In the genomic region with DNA sequence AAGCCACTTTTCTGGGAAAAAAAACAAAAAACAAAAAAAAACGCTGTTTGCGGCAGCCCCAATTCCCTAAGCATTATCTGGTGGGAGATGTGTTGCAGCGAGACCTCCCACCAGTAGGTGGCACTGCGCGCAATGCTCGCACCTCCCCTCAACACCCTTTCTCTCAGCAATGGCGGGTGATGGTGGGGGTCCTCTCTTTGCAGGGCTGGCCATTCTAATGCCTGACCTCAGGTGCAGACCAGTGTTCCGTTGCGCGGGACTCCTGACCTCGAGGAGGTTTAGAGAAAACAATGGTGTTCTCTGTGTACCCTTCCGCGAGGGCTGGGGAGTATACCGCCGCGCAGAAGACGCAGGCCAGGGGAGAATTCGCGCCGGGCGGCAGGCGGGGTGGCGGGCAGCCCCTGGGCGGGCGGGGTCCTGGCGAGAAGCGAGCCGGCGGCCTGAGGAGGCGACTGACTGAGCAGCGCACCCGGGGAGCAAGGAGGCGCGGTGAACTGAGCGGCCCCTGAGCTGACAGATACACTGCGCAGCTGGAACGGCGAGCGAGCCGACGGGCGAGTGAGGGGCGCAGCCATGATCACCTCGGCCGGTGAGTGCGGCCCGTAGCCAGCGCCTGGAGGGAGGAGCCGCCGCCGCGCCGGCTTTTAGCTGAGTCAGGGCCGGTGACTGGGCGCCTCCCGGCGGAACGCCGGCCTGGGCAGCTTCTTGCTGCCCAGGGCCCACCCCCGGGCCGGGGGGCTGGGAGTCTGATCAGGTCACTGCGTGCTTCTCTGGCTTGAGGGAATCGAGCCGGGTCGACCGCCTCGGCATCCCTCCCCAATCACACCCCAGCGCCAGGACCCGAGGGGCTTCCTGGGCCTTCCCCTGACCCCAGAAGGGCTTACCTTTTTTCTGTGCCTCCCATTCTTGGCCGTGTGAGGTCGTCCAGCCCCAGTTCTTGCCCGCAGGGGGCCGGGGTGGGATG, we compare ENCODE assay signal across 1 cellular context.
A peak's percentile ranks its signal among the peaks of the same experiment; 100 is the strongest.
TF ChIP-seq lines count a peak whose summit lies in the region.

Gene PSMD1, plus strand, starts transcription at position 415 of the 964 bp plus-strand sequence. Its CDS starts 159 bp downstream, at position 574.

TF ChIP-seq in K562, 482 proteins besides CTCF, POLR2A, EP300 and RAD21 (continued from another document and continues in another):
- TF ChIP-seq ZMIZ1 (IDR thresholded peaks at IDR 0.05; ENCODE audit: low read depth in 2 of 2, low read length in 2 of 2) (peak in 1 of 2 experiments; percentile 23; a peak in 1 of 4 replicates), BCOR (IDR thresholded peaks at IDR 0.05) (no peak), ZNF639 (CRISPR knock-in tag; conservative IDR thresholded peaks at IDR 0.05 in 1 of 2, IDR thresholded peaks at IDR 0.05 in 1 of 2) (peak in 1 of 2 experiments; percentile 26; a peak in 1 of 4 replicates), ZNF695 (CRISPR knock-in tag; IDR thresholded peaks at IDR 0.05) (no peak), ZNF280A (IDR thresholded peaks at IDR 0.05; ENCODE audit: low read depth, partially characterized antibody) (no peak), JUNB (CRISPR knock-in tag; conservative IDR thresholded peaks at IDR 0.05) (no peak), POLR2AphosphoS2 (IDR thresholded peaks at IDR 0.05; ENCODE audit: low read length) (no peak), ZKSCAN3 (CRISPR knock-in tag; IDR thresholded peaks at IDR 0.05) (no peak), ZBTB7A (IDR thresholded peaks at IDR 0.05; ENCODE audit: borderline replicate concordance, control insufficient read depth, low read depth, low read length) (peak; percentile 55; the same call in 1 of the 2 replicates), STAT5A (IDR thresholded peaks at IDR 0.05; ENCODE audit: borderline replicate concordance, low read length) (no peak; the same call in 1 of the 2 replicates), MYC (IDR thresholded peaks at IDR 0.05; ENCODE audit: low read depth, low read length) (peak; percentile 29; the same call in 1 of the 2 replicates), MYC (CRISPR knock-in tag; IDR thresholded peaks at IDR 0.05; ENCODE audit: borderline replicate concordance, low read depth) (no peak), ZNF24 (IDR thresholded peaks at IDR 0.05) (no peak), SFPQ (IDR thresholded peaks at IDR 0.05; ENCODE audit: low read depth, low read length) (no peak), HNRNPLL (IDR thresholded peaks at IDR 0.05; ENCODE audit: low read depth, low read length, poor library complexity, severe bottlenecking) (peak; percentile 52), NR4A1 (CRISPR knock-in tag; IDR thresholded peaks at IDR 0.05) (no peak), NR4A1 (tag; IDR thresholded peaks at IDR 0.05) (no peak), KLF10 (CRISPR knock-in tag; IDR thresholded peaks at IDR 0.05) (no peak), HDAC1 (IDR thresholded peaks at IDR 0.05) (no peak; a peak in 1 of 4 replicates), SIN3B (IDR thresholded peaks at IDR 0.05; ENCODE audit: low read depth) (peak; percentile 58; the same call in 1 of the 2 replicates), SMC3 (conservative IDR thresholded peaks at IDR 0.05; ENCODE audit: insufficient read depth, low read depth, low read length) (0 out of 2 replicates have a peak, but pooled peaks have one; percentile 4), ARHGAP35 (IDR thresholded peaks at IDR 0.05; ENCODE audit: partially characterized antibody) (no peak), ZNF224 (CRISPR knock-in tag; IDR thresholded peaks at IDR 0.05) (no peak), ZNF146 (CRISPR knock-in tag; IDR thresholded peaks at IDR 0.05; ENCODE audit: unreplicated experiment) (no peak), CXXC5 (CRISPR knock-in tag; IDR thresholded peaks at IDR 0.05) (0 out of 2 replicates have a peak, but pooled peaks have one; percentile 31), FUS (optimal IDR thresholded peaks at IDR 0.05; ENCODE audit: low read depth, low read length) (no peak), PHTF2 (CRISPR knock-in tag; IDR thresholded peaks at IDR 0.05) (no peak), MED1 (CRISPR knock-in tag; IDR thresholded peaks at IDR 0.05; ENCODE audit: borderline replicate concordance) (no peak)
- TF ChIP-seq, protein P1, sequence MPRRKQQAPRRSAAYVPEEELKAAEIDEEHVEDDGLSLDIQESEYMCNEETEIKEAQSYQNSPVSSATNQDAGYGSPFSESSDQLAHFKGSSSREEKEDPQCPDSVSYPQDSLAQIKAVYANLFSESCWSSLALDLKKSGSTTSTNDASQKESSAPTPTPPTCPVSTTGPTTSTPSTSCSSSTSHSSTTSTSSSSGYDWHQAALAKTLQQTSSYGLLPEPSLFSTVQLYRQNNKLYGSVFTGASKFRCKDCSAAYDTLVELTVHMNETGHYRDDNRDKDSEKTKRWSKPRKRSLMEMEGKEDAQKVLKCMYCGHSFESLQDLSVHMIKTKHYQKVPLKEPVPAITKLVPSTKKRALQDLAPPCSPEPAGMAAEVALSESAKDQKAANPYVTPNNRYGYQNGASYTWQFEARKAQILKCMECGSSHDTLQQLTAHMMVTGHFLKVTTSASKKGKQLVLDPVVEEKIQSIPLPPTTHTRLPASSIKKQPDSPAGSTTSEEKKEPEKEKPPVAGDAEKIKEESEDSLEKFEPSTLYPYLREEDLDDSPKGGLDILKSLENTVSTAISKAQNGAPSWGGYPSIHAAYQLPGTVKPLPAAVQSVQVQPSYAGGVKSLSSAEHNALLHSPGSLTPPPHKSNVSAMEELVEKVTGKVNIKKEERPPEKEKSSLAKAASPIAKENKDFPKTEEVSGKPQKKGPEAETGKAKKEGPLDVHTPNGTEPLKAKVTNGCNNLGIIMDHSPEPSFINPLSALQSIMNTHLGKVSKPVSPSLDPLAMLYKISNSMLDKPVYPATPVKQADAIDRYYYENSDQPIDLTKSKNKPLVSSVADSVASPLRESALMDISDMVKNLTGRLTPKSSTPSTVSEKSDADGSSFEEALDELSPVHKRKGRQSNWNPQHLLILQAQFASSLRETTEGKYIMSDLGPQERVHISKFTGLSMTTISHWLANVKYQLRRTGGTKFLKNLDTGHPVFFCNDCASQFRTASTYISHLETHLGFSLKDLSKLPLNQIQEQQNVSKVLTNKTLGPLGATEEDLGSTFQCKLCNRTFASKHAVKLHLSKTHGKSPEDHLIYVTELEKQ (CRISPR knock-in tag; IDR thresholded peaks at IDR 0.05) = no peak
- TF ChIP-seq, protein P2, sequence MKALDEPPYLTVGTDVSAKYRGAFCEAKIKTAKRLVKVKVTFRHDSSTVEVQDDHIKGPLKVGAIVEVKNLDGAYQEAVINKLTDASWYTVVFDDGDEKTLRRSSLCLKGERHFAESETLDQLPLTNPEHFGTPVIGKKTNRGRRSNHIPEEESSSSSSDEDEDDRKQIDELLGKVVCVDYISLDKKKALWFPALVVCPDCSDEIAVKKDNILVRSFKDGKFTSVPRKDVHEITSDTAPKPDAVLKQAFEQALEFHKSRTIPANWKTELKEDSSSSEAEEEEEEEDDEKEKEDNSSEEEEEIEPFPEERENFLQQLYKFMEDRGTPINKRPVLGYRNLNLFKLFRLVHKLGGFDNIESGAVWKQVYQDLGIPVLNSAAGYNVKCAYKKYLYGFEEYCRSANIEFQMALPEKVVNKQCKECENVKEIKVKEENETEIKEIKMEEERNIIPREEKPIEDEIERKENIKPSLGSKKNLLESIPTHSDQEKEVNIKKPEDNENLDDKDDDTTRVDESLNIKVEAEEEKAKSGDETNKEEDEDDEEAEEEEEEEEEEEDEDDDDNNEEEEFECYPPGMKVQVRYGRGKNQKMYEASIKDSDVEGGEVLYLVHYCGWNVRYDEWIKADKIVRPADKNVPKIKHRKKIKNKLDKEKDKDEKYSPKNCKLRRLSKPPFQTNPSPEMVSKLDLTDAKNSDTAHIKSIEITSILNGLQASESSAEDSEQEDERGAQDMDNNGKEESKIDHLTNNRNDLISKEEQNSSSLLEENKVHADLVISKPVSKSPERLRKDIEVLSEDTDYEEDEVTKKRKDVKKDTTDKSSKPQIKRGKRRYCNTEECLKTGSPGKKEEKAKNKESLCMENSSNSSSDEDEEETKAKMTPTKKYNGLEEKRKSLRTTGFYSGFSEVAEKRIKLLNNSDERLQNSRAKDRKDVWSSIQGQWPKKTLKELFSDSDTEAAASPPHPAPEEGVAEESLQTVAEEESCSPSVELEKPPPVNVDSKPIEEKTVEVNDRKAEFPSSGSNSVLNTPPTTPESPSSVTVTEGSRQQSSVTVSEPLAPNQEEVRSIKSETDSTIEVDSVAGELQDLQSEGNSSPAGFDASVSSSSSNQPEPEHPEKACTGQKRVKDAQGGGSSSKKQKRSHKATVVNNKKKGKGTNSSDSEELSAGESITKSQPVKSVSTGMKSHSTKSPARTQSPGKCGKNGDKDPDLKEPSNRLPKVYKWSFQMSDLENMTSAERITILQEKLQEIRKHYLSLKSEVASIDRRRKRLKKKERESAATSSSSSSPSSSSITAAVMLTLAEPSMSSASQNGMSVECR (CRISPR knock-in tag; IDR thresholded peaks at IDR 0.05) = no peak; the same call in 1 of the 2 replicates
- TF ChIP-seq, protein P3, sequence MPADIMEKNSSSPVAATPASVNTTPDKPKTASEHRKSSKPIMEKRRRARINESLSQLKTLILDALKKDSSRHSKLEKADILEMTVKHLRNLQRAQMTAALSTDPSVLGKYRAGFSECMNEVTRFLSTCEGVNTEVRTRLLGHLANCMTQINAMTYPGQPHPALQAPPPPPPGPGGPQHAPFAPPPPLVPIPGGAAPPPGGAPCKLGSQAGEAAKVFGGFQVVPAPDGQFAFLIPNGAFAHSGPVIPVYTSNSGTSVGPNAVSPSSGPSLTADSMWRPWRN (IDR thresholded peaks at IDR 0.05; ENCODE audit: low read depth) = no peak
- TF ChIP-seq, protein P4, sequence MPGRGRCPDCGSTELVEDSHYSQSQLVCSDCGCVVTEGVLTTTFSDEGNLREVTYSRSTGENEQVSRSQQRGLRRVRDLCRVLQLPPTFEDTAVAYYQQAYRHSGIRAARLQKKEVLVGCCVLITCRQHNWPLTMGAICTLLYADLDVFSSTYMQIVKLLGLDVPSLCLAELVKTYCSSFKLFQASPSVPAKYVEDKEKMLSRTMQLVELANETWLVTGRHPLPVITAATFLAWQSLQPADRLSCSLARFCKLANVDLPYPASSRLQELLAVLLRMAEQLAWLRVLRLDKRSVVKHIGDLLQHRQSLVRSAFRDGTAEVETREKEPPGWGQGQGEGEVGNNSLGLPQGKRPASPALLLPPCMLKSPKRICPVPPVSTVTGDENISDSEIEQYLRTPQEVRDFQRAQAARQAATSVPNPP (IDR thresholded peaks at IDR 0.05; ENCODE audit: borderline replicate concordance, insufficient read depth, insufficient read length) = no peak
